Comparison of ENCODE assay signal across 10 cellular contexts in genomic region chr12:30515351-30515750, GRCh38.
DNase-seq lines count a peak whose midpoint lies in the region; ATAC-seq, FAIRE-seq and TF ChIP-seq lines count a peak whose summit lies in the region.
"Had no signal": no experiment of that assay in that cellular context is flagged by ENCODE, and none has a peak within 500 bp of the region (broad histone marks: within the 10 kb centered on the region; RNA-seq: fewer than 3 reads in every experiment).

No MANE protein-coding gene starts in this region.

- intact Hi-C loops in Panc1 (cut with micrococcal nuclease; ENCODE audit: unreplicated experiment) (loop anchor here (5.0 kb wide), 1 partner anchor 998 kb away; no protein-coding TSS in a partner anchor), kidney (cut with DNase I) (no loop called here)

- BruUV-seq in Panc1 (replicated peaks; lab: Mats Ljungman, UMichigan) = no TSS peak

- no peaks in the 10 kb centered on the region for H3F3A ChIP-seq in SK-N-SH (replicated peaks; ENCODE audit: insufficient read depth)

- no peak overlapping the region for H2AFZ ChIP-seq in SK-N-SH (ENCODE audit: low read depth)

- H3K9me2 ChIP-seq in SK-N-SH = no peaks in the 10 kb centered on the region

- TF ChIP-seq RAD21 in SK-N-SH (IDR thresholded peaks at IDR 0.05; ENCODE audit: low read length) = peak; percentile 65

- H3K4me2 ChIP-seq in SK-N-SH = no peak overlapping the region

- H3K27ac ChIP-seq in SK-N-SH (ENCODE audit: low read depth in 2 of 2, low read length in 1 of 2) (no peak overlapping the region), Panc1 (ENCODE audit: low read length) (no peak overlapping the region), kidney (ENCODE audit: low read depth in 2 of 2, low read length in 2 of 2) (no peak overlapping the region)

- DNase-seq in SK-N-SH = peak; percentile 10
- no peak for DNase-seq in Panc1 (ENCODE audit: low read depth, low spot score)
- peak; percentile 3 for DNase-seq in foreskin melanocyte
- DNase-seq in superior temporal gyrus (ENCODE audit: extremely low spot score) = peak; percentile 57
- no peak for DNase-seq in effector CD4-positive, alpha-beta T cell
- no peak for DNase-seq in islet precursor cell
- DNase-seq in kidney = no peak
- DNase-seq: activated naive CD8-positive, alpha-beta T cell treated with anti-CD3 and anti-CD28 coated beads, Interleukin-2, amount 50 U/mL, for 24 hours had no signal

- H3K36me3 ChIP-seq in SK-N-SH (replicated peaks in 1 of 2; ENCODE audit: control insufficient read depth in 1 of 2, insufficient read depth in 2 of 2, low read length in 1 of 2) (no peaks in the 10 kb centered on the region), Panc1 (ENCODE audit: control insufficient read depth, insufficient read depth, low read length) (no peaks in the 10 kb centered on the region), kidney (ENCODE audit: control insufficient read depth in 1 of 2, insufficient read depth in 2 of 2, low read length in 2 of 2) (no peaks in the 10 kb centered on the region)
- H3K36me3 ChIP-seq: HAP-1 had no signal

- H4K20me1 ChIP-seq in SK-N-SH (ENCODE audit: insufficient read depth) = no peaks in the 10 kb centered on the region

- no peak for FAIRE-seq in kidney (lab: Jason Lieb, UNC)

- 46% methylated on average over 2 of the region's 2 CpGs for WGBS in SK-N-SH (ENCODE audit: low lambda C conversion rate)

- H3K9ac ChIP-seq in SK-N-SH (no peak overlapping the region), kidney (ENCODE audit: low read length in 2 of 2) (no peak overlapping the region)

- no peak for ATAC-seq in SK-N-SH treated with all-trans-retinoic acid at 6 μM for 48 hours
- ATAC-seq in Panc1 = no peak
- ATAC-seq: activated naive CD8-positive, alpha-beta T cell treated with anti-CD3 and anti-CD28 coated beads, Interleukin-2, amount 50 U/mL, for 24 hours had no signal

- H3K9me3 ChIP-seq in SK-N-SH (no peaks in the 10 kb centered on the region), Panc1 (ENCODE audit: control insufficient read depth, insufficient read depth, low read depth, low read length) (no peaks in the 10 kb centered on the region), kidney (ENCODE audit: control insufficient read depth in 1 of 2, low read length in 2 of 2) (no peaks in the 10 kb centered on the region)
- H3K9me3 ChIP-seq: HAP-1 had no signal

- in situ Hi-C loops in Panc1 (cut with HindIII; ENCODE audit: low pct_unique_long_range_greater_than_20kb, low sequenced_read_pairs) = no loop called here

- no peak for TF ChIP-seq EP300 in SK-N-SH (IDR thresholded peaks at IDR 0.05; ENCODE audit: borderline replicate concordance in 1 of 2, low read depth in 1 of 2, low read length in 1 of 2)

- H3K27me3 ChIP-seq in SK-N-SH (ENCODE audit: insufficient read depth) (no peaks in the 10 kb centered on the region), Panc1 (ENCODE audit: control insufficient read depth, insufficient read depth, low read length) (peaks cover 4% of the 10 kb centered on the region; the same call in 1 of the 2 replicates)

- TF ChIP-seq CTCF in SK-N-SH (IDR thresholded peaks at IDR 0.05) (peak; percentile 30; the same call in 1 of the 2 replicates), Panc1 (IDR thresholded peaks at IDR 0.05) (peak; percentile 53; the same call in 1 of the 2 replicates), kidney (IDR thresholded peaks at IDR 0.05; ENCODE audit: borderline replicate concordance, extremely low read depth, insufficient read depth) (no peak)

- H3K4me3 ChIP-seq in SK-N-SH (ENCODE audit: low read depth in 2 of 2, low read length in 1 of 2) (no peak overlapping the region), Panc1 (ENCODE audit: low read depth in 2 of 2, low read length in 2 of 2) (no peak overlapping the region), kidney (ENCODE audit: low read length in 2 of 2) (no peak overlapping the region)
- H3K4me3 ChIP-seq: HAP-1 had no signal

- no peaks in the 10 kb centered on the region for H3K79me2 ChIP-seq in SK-N-SH (ENCODE audit: insufficient read depth)

- CTCF ChIA-PET in SK-N-SH (lab: Yijun Ruan, JAX) = no interaction called here
- CTCF ChIA-PET in Panc1 (lab: Charles Lee) = no interaction called here

- no peaks in the 10 kb centered on the region; a peak in 1 of 4 replicates for H3K4me1 ChIP-seq in SK-N-SH (ENCODE audit: control insufficient read depth in 1 of 2, insufficient read depth in 2 of 2, low read depth in 1 of 2, low read length in 1 of 2)
- no peaks in the 10 kb centered on the region for H3K4me1 ChIP-seq in Panc1 (ENCODE audit: control insufficient read depth, insufficient read depth, low read length)
- H3K4me1 ChIP-seq in kidney (ENCODE audit: control insufficient read depth in 1 of 2, insufficient read depth in 1 of 2, low read depth in 1 of 2, low read length in 2 of 2) = no peaks in the 10 kb centered on the region

- POLR2A ChIA-PET in SK-N-SH (lab: Yijun Ruan, JAX) = no interaction called here
- POLR2A ChIA-PET in Panc1 (lab: Charles Lee) = no interaction called here

TF ChIP-seq in SK-N-SH, 30 proteins besides CTCF, POLR2A, EP300 and RAD21:
- TF ChIP-seq NFIC (IDR thresholded peaks at IDR 0.05; ENCODE audit: borderline replicate concordance) = no peak
- TF ChIP-seq SMC3 (IDR thresholded peaks at IDR 0.05; ENCODE audit: low read depth, low read length) = peak; percentile 13; the same call in 1 of the 2 replicates
- TF ChIP-seq POLR2AphosphoS5 (IDR thresholded peaks at IDR 0.05; ENCODE audit: low read depth, low read length) = no peak
- TF ChIP-seq PBX3 (IDR thresholded peaks at IDR 0.05) = no peak
- TF ChIP-seq TAF1 (IDR thresholded peaks at IDR 0.05; ENCODE audit: borderline replicate concordance, low read depth, low read length) = no peak
- no peak for TF ChIP-seq RXRA (IDR thresholded peaks at IDR 0.05; ENCODE audit: borderline replicate concordance, low read depth)
TF ChIP-seq in SK-N-SH: peak in this region for 1.

TF ChIP-seq in SK-N-SH treated with all-trans-retinoic acid at 6 μM for 48 hours, 23 proteins besides CTCF, POLR2A, EP300 and RAD21 (continues in another document):
- no peak for TF ChIP-seq ZNF565 (CRISPR knock-in tag; conservative IDR thresholded peaks at IDR 0.05; ENCODE audit: low read depth)
- no peak for TF ChIP-seq ZFP3 (CRISPR knock-in tag; IDR thresholded peaks at IDR 0.05)
- TF ChIP-seq POU6F1 (CRISPR knock-in tag; IDR thresholded peaks at IDR 0.05; ENCODE audit: borderline replicate concordance, low read depth) = no peak
- no peak for TF ChIP-seq CREB5 (CRISPR knock-in tag; IDR thresholded peaks at IDR 0.05; ENCODE audit: low read depth)
- no peak for TF ChIP-seq CSDC2 (CRISPR knock-in tag; IDR thresholded peaks at IDR 0.05)
- no peak for TF ChIP-seq TSHZ2 (CRISPR knock-in tag; IDR thresholded peaks at IDR 0.05)
- TF ChIP-seq ZNF8 (CRISPR knock-in tag; IDR thresholded peaks at IDR 0.05) = no peak

Comparison
In these comparisons a context has a peak if more than half of its experiments do, and no peak if none do; other contexts are left out.
1. DNase-seq: peak in SK-N-SH (single experiment), foreskin melanocyte (single experiment) and superior temporal gyrus (single experiment); none in Panc1 (single experiment), effector CD4-positive, alpha-beta T cell (single experiment), islet precursor cell (single experiment) and kidney (single experiment).